Comparison of ENCODE assay signal across 16 cellular contexts in genomic region chr11:597166-597725, GRCh38. TPM values are rescaled to one million over a fixed set of nuclear protein-coding genes. Genes with fewer than 3 reads are reported as not detected.
DNase-seq lines count a peak whose midpoint lies in the region; TF ChIP-seq lines count a peak whose summit lies in the region.
"Had no signal": no experiment of that assay in that cellular context is flagged by ENCODE, and none has a peak within 500 bp of the region (broad histone marks: within the 10 kb centered on the region; RNA-seq: fewer than 3 reads in every experiment).

No MANE protein-coding gene starts in this region.

- DNase-seq in activated T-cell treated with anti-CD3 and anti-CD28 coated beads, Interleukin-2, amount 50 U/mL, for 24 hours, result no peak
- DNase-seq in activated T-cell treated with anti-CD3 and anti-CD28 coated beads for 4 hours, result no peak
- no peak for DNase-seq in chondrocyte (ENCODE audit: low spot score)
- DNase-seq in retinal pigment epithelial cell (ENCODE audit: low read depth), result no peak
- no peak for DNase-seq in activated CD4-positive, alpha-beta memory T cell treated with anti-CD3 and anti-CD28 coated beads, Interleukin-2, amount 10 ng/mL, durations not matched to agents 7 days and 5 days
- DNase-seq in colonic mucosa, result no peak
- no peak for DNase-seq in NCI-H1694 treated with DMSO at 0.1 percent for 48 hours (lab: John Stamatoyannopoulos, UW)
- DNase-seq: activated effector memory CD4-positive, alpha-beta T cell treated with anti-CD3 and anti-CD28 coated beads, Interleukin-2, amount 50 U/mL, for 16 hours; EL; mammary epithelial cell; NCI-H2081 treated with DMSO at 0.1 percent for 48 hours had no signal

- H3K4me3 Mint-ChIP-seq in activated T-cell treated with anti-CD3 and anti-CD28 coated beads, Interleukin-2, amount 50 U/mL, for 24 hours, result no peak overlapping the region
- no peak overlapping the region for H3K4me3 Mint-ChIP-seq in chondrocyte (ENCODE audit: unreplicated experiment)
- H3K4me3 Mint-ChIP-seq in activated CD4-positive, alpha-beta memory T cell treated with anti-CD3 and anti-CD28 coated beads, Interleukin-2, amount 10 ng/mL, durations not matched to agents 7 days and 5 days, result no peak overlapping the region

- H3K79me2 ChIP-seq in Loucy (ENCODE audit: insufficient read depth, low read length), result no peaks in the 10 kb centered on the region

- peaks cover 90% of the 10 kb centered on the region; the same call in 1 of the 2 replicates for H3K36me3 ChIP-seq in Loucy (ENCODE audit: insufficient read depth, low read length)
- peaks cover 19% of the 10 kb centered on the region for H3K36me3 ChIP-seq in colonic mucosa

- H3K4me3 ChIP-seq in Loucy (ENCODE audit: low read length, poor library complexity, severe bottlenecking) (no peak overlapping the region), retinal pigment epithelial cell (ENCODE audit: low read length) (no peak overlapping the region), colonic mucosa (no peak overlapping the region)
- H3K4me3 ChIP-seq: hepatocyte, pancreas, vagina had no signal

- no peak overlapping the region for H3K4me2 ChIP-seq in Loucy (ENCODE audit: low read depth, low read length, poor library complexity, severe bottlenecking)
- H3K4me2 ChIP-seq: hepatocyte had no signal

- intact Hi-C loops in colonic mucosa (cut with DNase I), result no loop called here

- no peaks in the 10 kb centered on the region for H3K27me3 Mint-ChIP-seq in activated T-cell treated with anti-CD3 and anti-CD28 coated beads, Interleukin-2, amount 50 U/mL, for 24 hours
- H3K27me3 Mint-ChIP-seq in chondrocyte (ENCODE audit: low read depth), result no peaks in the 10 kb centered on the region
- no peaks in the 10 kb centered on the region for H3K27me3 Mint-ChIP-seq in activated CD4-positive, alpha-beta memory T cell treated with anti-CD3 and anti-CD28 coated beads, Interleukin-2, amount 10 ng/mL, durations not matched to agents 7 days and 5 days

- no peak overlapping the region for H3K9ac ChIP-seq in Loucy (ENCODE audit: low read depth, low read length, poor library complexity, severe bottlenecking)
- no peak overlapping the region for H3K9ac ChIP-seq in colonic mucosa (ENCODE audit: low read depth in 2 of 2, low read length in 2 of 2)

- H4K20me1 ChIP-seq in Loucy (ENCODE audit: insufficient read depth, low read length, poor library complexity, severe bottlenecking), result no peaks in the 10 kb centered on the region

- peaks cover 91% of the 10 kb centered on the region for H3K36me3 Mint-ChIP-seq in activated T-cell treated with anti-CD3 and anti-CD28 coated beads, Interleukin-2, amount 50 U/mL, for 24 hours (ENCODE audit: low read depth)
- H3K36me3 Mint-ChIP-seq in chondrocyte (ENCODE audit: low read depth), result peaks cover 35% of the 10 kb centered on the region
- peaks cover 57% of the 10 kb centered on the region for H3K36me3 Mint-ChIP-seq in activated CD4-positive, alpha-beta memory T cell treated with anti-CD3 and anti-CD28 coated beads, Interleukin-2, amount 10 ng/mL, durations not matched to agents 7 days and 5 days (ENCODE audit: low read depth)

- H3K27me3 ChIP-seq in Loucy (ENCODE audit: insufficient read depth, low read length, poor library complexity, severe bottlenecking), result no peaks in the 10 kb centered on the region
- H3K27me3 ChIP-seq in colonic mucosa, result no peaks in the 10 kb centered on the region
- H3K27me3 ChIP-seq: hepatocyte, pancreas, vagina had no signal

- no peaks in the 10 kb centered on the region for H3K9me2 ChIP-seq in Loucy (replicated peaks; ENCODE audit: low read depth, low read length)

- H2AFZ ChIP-seq in Loucy (ENCODE audit: low read length), result no peak overlapping the region
- H2AFZ ChIP-seq: hepatocyte had no signal

- no peaks in the 10 kb centered on the region for H3K4me1 ChIP-seq in Loucy (ENCODE audit: insufficient read depth, low read length, poor library complexity, severe bottlenecking)
- H3K4me1 ChIP-seq in colonic mucosa, result no peaks in the 10 kb centered on the region
- H3K4me1 ChIP-seq: pancreas, vagina had no signal

- H3K27ac Mint-ChIP-seq in activated T-cell treated with anti-CD3 and anti-CD28 coated beads, Interleukin-2, amount 50 U/mL, for 24 hours, result peak overlapping the region; percentile 50
- H3K27ac Mint-ChIP-seq in chondrocyte (ENCODE audit: unreplicated experiment), result no peak overlapping the region
- H3K27ac Mint-ChIP-seq in activated CD4-positive, alpha-beta memory T cell treated with anti-CD3 and anti-CD28 coated beads, Interleukin-2, amount 10 ng/mL, durations not matched to agents 7 days and 5 days, result no peak overlapping the region

- no peaks in the 10 kb centered on the region for H3K9me3 Mint-ChIP-seq in activated T-cell treated with anti-CD3 and anti-CD28 coated beads, Interleukin-2, amount 50 U/mL, for 24 hours
- no peaks in the 10 kb centered on the region for H3K9me3 Mint-ChIP-seq in chondrocyte (ENCODE audit: low read depth)
- no peaks in the 10 kb centered on the region for H3K9me3 Mint-ChIP-seq in activated CD4-positive, alpha-beta memory T cell treated with anti-CD3 and anti-CD28 coated beads, Interleukin-2, amount 10 ng/mL, durations not matched to agents 7 days and 5 days

- TF ChIP-seq CTCF in Loucy (conservative IDR thresholded peaks at IDR 0.05; ENCODE audit: low read length) (peak; percentile 45), chondrocyte (IDR thresholded peaks at IDR 0.05) (peak; percentile 27), retinal pigment epithelial cell (conservative IDR thresholded peaks at IDR 0.05; ENCODE audit: low read depth, low read length) (peak; percentile 18), colonic mucosa (IDR thresholded peaks at IDR 0.05) (no peak)

- CTCF ChIA-PET in activated CD4-positive, alpha-beta memory T cell treated with anti-CD3 and anti-CD28 coated beads, Interleukin-2, amount 10 ng/mL, durations not matched to agents 7 days and 5 days (lab: Charles Lee), result no interaction called here

- H3K27ac ChIP-seq in colonic mucosa, result no peak overlapping the region
- H3K27ac ChIP-seq: hepatocyte, pancreas, vagina had no signal

- H3K9me3 ChIP-seq in Loucy (ENCODE audit: insufficient read depth, low read depth, low read length) (no peaks in the 10 kb centered on the region), colonic mucosa (no peaks in the 10 kb centered on the region)
- H3K9me3 ChIP-seq: pancreas, vagina had no signal

- H3F3A ChIP-seq in Loucy (ENCODE audit: low read depth), result no peaks in the 10 kb centered on the region

- H3K4me1 Mint-ChIP-seq in activated T-cell treated with anti-CD3 and anti-CD28 coated beads, Interleukin-2, amount 50 U/mL, for 24 hours (ENCODE audit: low read depth), result peaks cover 16% of the 10 kb centered on the region
- no peaks in the 10 kb centered on the region for H3K4me1 Mint-ChIP-seq in chondrocyte (ENCODE audit: low read depth)
- H3K4me1 Mint-ChIP-seq in activated CD4-positive, alpha-beta memory T cell treated with anti-CD3 and anti-CD28 coated beads, Interleukin-2, amount 10 ng/mL, durations not matched to agents 7 days and 5 days, result peaks cover 25% of the 10 kb centered on the region

- POLR2A ChIA-PET in activated CD4-positive, alpha-beta memory T cell treated with anti-CD3 and anti-CD28 coated beads, Interleukin-2, amount 10 ng/mL, durations not matched to agents 7 days and 5 days (lab: Charles Lee), result no interaction called here

RNA-seq across cellular contexts. Expression of gene IRF7, which starts 18.5 kb away (rescaled TPM):
- total RNA-seq in chondrocyte (6.5 to 11.4 TPM (median 7.7 TPM) in 3 replicates), colonic mucosa (10 to 100 TPM; 22.1 to 25.6 TPM)
- 100 to 1,000 TPM; 220 to 221 TPM for total RNA-seq in activated CD4-positive, alpha-beta memory T cell treated with anti-CD3 and anti-CD28 coated beads, Interleukin-2, amount 10 ng/mL, durations not matched to agents 7 days and 5 days

RNA-seq across cellular contexts. Expression of gene PHRF1, which starts 21.0 kb away (rescaled TPM):
- total RNA-seq in chondrocyte (24.6 to 34.1 TPM (median 25.9 TPM) in 3 replicates), colonic mucosa (10 to 100 TPM; 29.4 to 41.9 TPM)
- total RNA-seq in activated CD4-positive, alpha-beta memory T cell treated with anti-CD3 and anti-CD28 coated beads, Interleukin-2, amount 10 ng/mL, durations not matched to agents 7 days and 5 days, result 10 to 100 TPM; 38.7 to 39.1 TPM

RNA-seq across cellular contexts. Expression of gene CDHR5, which starts 27.5 kb away (rescaled TPM):
- total RNA-seq in chondrocyte, result not detected in 3 replicates
- total RNA-seq in activated CD4-positive, alpha-beta memory T cell treated with anti-CD3 and anti-CD28 coated beads, Interleukin-2, amount 10 ng/mL, durations not matched to agents 7 days and 5 days, result not detected
- total RNA-seq in colonic mucosa, result 100 to 1,000 TPM; 140 to 310 TPM
- total RNA-seq: bronchial epithelial cell, mammary epithelial cell, vagina had no signal

RNA-seq across cellular contexts. Expression of gene SCT, which starts 29.7 kb away (rescaled TPM):
- total RNA-seq in chondrocyte (0.72 TPM in 1 of 3 replicates, not detected in the others), colonic mucosa (1 to 10 TPM; 1.1 to 3.2 TPM)
- not detected for total RNA-seq in activated CD4-positive, alpha-beta memory T cell treated with anti-CD3 and anti-CD28 coated beads, Interleukin-2, amount 10 ng/mL, durations not matched to agents 7 days and 5 days
- total RNA-seq: bronchial epithelial cell, hepatocyte, mammary epithelial cell, vagina had no signal

RNA-seq across cellular contexts. Expression of gene RASSF7, which starts 36.5 kb away (rescaled TPM):
- total RNA-seq in chondrocyte (20.0 to 31.3 TPM (median 28.7 TPM) in 3 replicates), colonic mucosa (100 to 1,000 TPM; 108 to 139 TPM)
- 10 to 100 TPM; 32.7 to 32.8 TPM for total RNA-seq in activated CD4-positive, alpha-beta memory T cell treated with anti-CD3 and anti-CD28 coated beads, Interleukin-2, amount 10 ng/mL, durations not matched to agents 7 days and 5 days

Comparison
In these comparisons a context has a peak if more than half of its experiments do, and no peak if none do; other contexts are left out.
1. RNA of gene IRF7, which starts 18.5 kb away (total RNA-seq): 220 to 221 TPM in activated CD4-positive, alpha-beta memory T cell treated with anti-CD3 and anti-CD28 coated beads, Interleukin-2, amount 10 ng/mL, durations not matched to agents 7 days and 5 days; 22.1 to 25.6 TPM in colonic mucosa and 6.5 to 11.4 TPM in chondrocyte; every median in the first group is over 4 times any median in the second.
2. RNA of gene CDHR5, which starts 27.5 kb away (total RNA-seq): 140 to 310 TPM in colonic mucosa; not detected in activated CD4-positive, alpha-beta memory T cell treated with anti-CD3 and anti-CD28 coated beads, Interleukin-2, amount 10 ng/mL, durations not matched to agents 7 days and 5 days and not detected in chondrocyte; every median in the first group is over 100 times any median in the second.